In the genomic region with DNA sequence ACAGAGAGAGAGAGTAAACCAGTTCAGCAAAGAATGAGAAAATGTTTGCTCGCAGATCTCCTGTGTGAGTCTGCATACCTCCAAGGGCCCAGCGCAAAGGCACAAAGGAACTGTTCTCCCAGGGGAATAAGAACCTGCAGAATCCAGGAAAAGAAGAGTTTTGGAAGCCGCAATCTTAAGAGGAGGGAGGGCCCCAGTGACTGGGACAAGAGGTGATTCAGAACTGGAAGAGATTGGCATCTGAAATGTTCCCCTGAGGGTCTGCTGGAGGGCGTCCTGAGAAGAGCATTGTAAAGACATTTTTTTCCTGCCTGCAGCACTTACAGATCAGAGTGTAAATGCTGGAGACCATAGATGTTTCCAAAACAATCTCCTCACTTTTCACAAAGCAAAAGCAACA, we compare ENCODE assay signal across 25 cellular contexts.
"Had no signal": no experiment of that assay in that cellular context is flagged by ENCODE, and none has a peak within 500 bp of the region (broad histone marks: within the 10 kb centered on the region; RNA-seq: fewer than 3 reads in every experiment).

No MANE protein-coding gene starts in this region.

- H3K27me3 Mint-ChIP-seq: activated naive CD8-positive, alpha-beta T cell treated with anti-CD3 and anti-CD28 coated beads for 36 hours; T-cell had no signal

- DNase-seq: activated CD4-positive, alpha-beta T cell treated with anti-CD3 and anti-CD28 coated beads for 48 hours; activated CD4-positive, alpha-beta T cell treated with anti-CD3 and anti-CD28 coated beads, Interleukin-2, amount 50 U/mL, for 4 hours; activated CD4-positive, CD25-positive, alpha-beta regulatory T cell; activated CD8-positive, alpha-beta memory T cell treated with anti-CD3 and anti-CD28 coated beads for 24 hours; activated effector memory CD4-positive, alpha-beta T cell treated with anti-CD3 and anti-CD28 coated beads, Interleukin-2, amount 50 U/mL, for 16 hours; activated naive CD4-positive, alpha-beta T cell treated with anti-CD3 and anti-CD28 coated beads for 36 hours; activated naive CD8-positive, alpha-beta T cell treated with anti-CD3 and anti-CD28 coated beads for 36 hours; activated T-cell treated with anti-CD3 and anti-CD28 coated beads, Interleukin-2, amount 50 U/mL, for 4 hours; IMR-90; Kasumi-1; KBM-7; NCI-H1105 treated with DMSO at 0.1 percent for 48 hours; NCI-H1436 treated with DMSO at 0.1 percent for 48 hours; NCI-H187; NCI-H2081; NCI-H2171; NCI-H226; NCI-H526; NCI-H82; SIG-M5; T-cell; T-helper 2 cell; T1000 had no signal

- ATAC-seq: activated T-cell treated with anti-CD3 and anti-CD28 coated beads, Interleukin-2, amount 50 U/mL, for 4 hours; T-cell had no signal

- H3K27ac Mint-ChIP-seq: activated naive CD8-positive, alpha-beta T cell treated with anti-CD3 and anti-CD28 coated beads for 36 hours had no signal

- H3K4me3 Mint-ChIP-seq: activated naive CD4-positive, alpha-beta T cell treated with anti-CD3 and anti-CD28 coated beads for 36 hours; activated naive CD8-positive, alpha-beta T cell treated with anti-CD3 and anti-CD28 coated beads for 36 hours; activated T-cell treated with anti-CD3 and anti-CD28 coated beads, Interleukin-2, amount 50 U/mL, for 4 hours; T-cell had no signal

- H3K27ac ChIP-seq: SK-N-MC, VCaP had no signal

- H3K9me3 Mint-ChIP-seq: activated naive CD4-positive, alpha-beta T cell treated with anti-CD3 and anti-CD28 coated beads for 36 hours; activated naive CD8-positive, alpha-beta T cell treated with anti-CD3 and anti-CD28 coated beads for 36 hours; activated T-cell treated with anti-CD3 and anti-CD28 coated beads, Interleukin-2, amount 50 U/mL, for 4 hours; T-cell had no signal

- H3K4me3 ChIP-seq: SK-N-MC had no signal
